In the genomic region with DNA sequence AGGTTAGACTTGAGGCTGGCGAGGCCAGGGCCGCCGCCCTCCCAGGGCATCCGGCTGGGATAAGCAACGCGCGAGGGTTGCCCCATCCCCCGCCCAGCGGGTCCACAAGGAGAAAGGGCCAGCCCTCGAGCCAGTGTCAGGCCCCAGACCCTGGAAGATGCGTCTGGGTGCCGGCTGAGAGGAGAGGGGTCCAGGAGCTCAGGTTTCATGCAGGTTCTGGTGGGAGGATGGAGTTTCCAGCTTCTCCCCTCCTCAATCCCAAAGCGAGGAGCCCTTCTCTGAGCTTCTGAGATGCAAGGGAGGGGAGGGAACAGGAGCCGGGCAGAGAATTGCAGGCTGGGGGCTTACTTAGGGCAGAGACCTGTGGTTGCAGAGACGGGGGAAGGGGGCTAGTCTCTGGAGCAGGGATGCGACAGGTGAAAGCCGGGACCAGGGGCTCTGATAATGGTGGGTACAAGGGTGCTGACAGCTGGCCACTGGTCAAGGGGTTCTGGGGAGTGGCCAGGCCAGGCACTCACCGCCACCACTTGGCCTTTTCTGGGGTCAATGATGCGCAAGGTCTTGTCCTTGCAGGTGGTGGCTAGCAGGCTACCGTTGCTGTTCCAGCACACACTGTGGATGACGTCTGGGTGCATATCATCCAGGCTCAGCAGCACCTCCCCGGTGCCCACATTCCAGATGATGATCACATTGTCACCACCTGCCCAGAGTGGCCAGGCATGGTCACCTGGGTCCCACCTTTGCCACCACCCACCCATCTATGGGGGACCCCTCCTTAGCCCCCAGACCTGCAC, we compare ENCODE assay signal across 8 cellular contexts. TPM values are rescaled to one million over a fixed set of nuclear protein-coding genes. Genes with fewer than 3 reads are reported as not detected.
DNase-seq lines count a peak whose midpoint lies in the region; ATAC-seq and TF ChIP-seq lines count a peak whose summit lies in the region.

No MANE protein-coding gene starts in this region.

- no peak for TF ChIP-seq EP300 in suprapubic skin (IDR thresholded peaks at IDR 0.05)

- no peaks in the 10 kb centered on the region for H3K9me3 Mint-ChIP-seq in activated T-cell treated with anti-CD3 and anti-CD28 coated beads, Interleukin-2, amount 50 U/mL, for 24 hours
- no peaks in the 10 kb centered on the region for H3K9me3 Mint-ChIP-seq in activated T-helper 17 cell treated with anti-CD3 and anti-CD28 coated beads, Interleukin-2, amount 50 U/mL, for 72 hours

- no peaks in the 10 kb centered on the region for H3K36me3 ChIP-seq in suprapubic skin

- no peak overlapping the region for H3K27ac ChIP-seq in suprapubic skin

- no peaks in the 10 kb centered on the region for H3K9me3 ChIP-seq in suprapubic skin

- H3K4me1 ChIP-seq in suprapubic skin: peaks cover 67% of the 10 kb centered on the region

- TF ChIP-seq CTCF in suprapubic skin (IDR thresholded peaks at IDR 0.05): no peak

- H3K4me3 ChIP-seq in suprapubic skin: peak overlapping the region; percentile 42

- DNase-seq in activated T-cell treated with anti-CD3 and anti-CD28 coated beads, Interleukin-2, amount 50 U/mL, for 24 hours: no peak
- DNase-seq in activated T-cell treated with anti-CD3 and anti-CD28 coated beads for 4 hours (no peak), left kidney (ENCODE audit: low read depth, low spot score) (peak; percentile 52), suprapubic skin (ENCODE audit: low spot score in 2 of 2) (no peak), 8988T (no peak), COLO668 (lab: John Stamatoyannopoulos, UW; ENCODE audit: unreplicated experiment) (no peak), NCI-H2227 treated with DMSO at 0.1 percent for 48 hours (lab: John Stamatoyannopoulos, UW) (no peak)

- WGBS in suprapubic skin: 75% methylated on average over 13 of the region's 22 CpGs

- H3K4me1 Mint-ChIP-seq in activated T-cell treated with anti-CD3 and anti-CD28 coated beads, Interleukin-2, amount 50 U/mL, for 24 hours (ENCODE audit: low read depth): peaks cover 63% of the 10 kb centered on the region
- H3K4me1 Mint-ChIP-seq in activated T-helper 17 cell treated with anti-CD3 and anti-CD28 coated beads, Interleukin-2, amount 50 U/mL, for 72 hours: peaks cover 28% of the 10 kb centered on the region

- no peak for ATAC-seq in activated T-helper 17 cell treated with anti-CD3 and anti-CD28 coated beads, Interleukin-2, amount 50 U/mL, for 72 hours (replicated peaks)

- peak overlapping the region; percentile 81 for H3K4me3 Mint-ChIP-seq in activated T-cell treated with anti-CD3 and anti-CD28 coated beads, Interleukin-2, amount 50 U/mL, for 24 hours
- peak overlapping the region; percentile 85 for H3K4me3 Mint-ChIP-seq in activated T-helper 17 cell treated with anti-CD3 and anti-CD28 coated beads, Interleukin-2, amount 50 U/mL, for 72 hours

- peak overlapping the region; percentile 14 for H3K27ac Mint-ChIP-seq in activated T-cell treated with anti-CD3 and anti-CD28 coated beads, Interleukin-2, amount 50 U/mL, for 24 hours
- no peak overlapping the region for H3K27ac Mint-ChIP-seq in activated T-helper 17 cell treated with anti-CD3 and anti-CD28 coated beads, Interleukin-2, amount 50 U/mL, for 72 hours

- H3K36me3 Mint-ChIP-seq in activated T-cell treated with anti-CD3 and anti-CD28 coated beads, Interleukin-2, amount 50 U/mL, for 24 hours (ENCODE audit: low read depth): peaks cover 1% of the 10 kb centered on the region
- H3K36me3 Mint-ChIP-seq in activated T-helper 17 cell treated with anti-CD3 and anti-CD28 coated beads, Interleukin-2, amount 50 U/mL, for 72 hours (ENCODE audit: low read depth): no peaks in the 10 kb centered on the region

- peaks cover 6% of the 10 kb centered on the region for H3K27me3 ChIP-seq in suprapubic skin

- TF ChIP-seq POLR2A in suprapubic skin (IDR thresholded peaks at IDR 0.05): no peak

- peaks cover 5% of the 10 kb centered on the region for H3K27me3 Mint-ChIP-seq in activated T-cell treated with anti-CD3 and anti-CD28 coated beads, Interleukin-2, amount 50 U/mL, for 24 hours
- no peaks in the 10 kb centered on the region for H3K27me3 Mint-ChIP-seq in activated T-helper 17 cell treated with anti-CD3 and anti-CD28 coated beads, Interleukin-2, amount 50 U/mL, for 72 hours

RNA-seq across cellular contexts. Expression of a gene that starts 4.2 kb away (rescaled TPM):
- 10 to 100 TPM in 1 of 2 donors, 1 to 10 TPM in 1; 2.5 to 12.0 TPM for total RNA-seq in activated T-helper 17 cell treated with anti-CD3 and anti-CD28 coated beads, Interleukin-2, amount 50 U/mL, for 72 hours
- 10 to 100 TPM in 1 of 4 donors, 1 to 10 TPM in 3; 1.4 to 13.7 (median 6.6) TPM for total RNA-seq in suprapubic skin

RNA-seq across cellular contexts. Expression of a gene that starts 25.5 kb away (rescaled TPM):
- total RNA-seq in activated T-helper 17 cell treated with anti-CD3 and anti-CD28 coated beads, Interleukin-2, amount 50 U/mL, for 72 hours: 10 to 100 TPM; 10.4 to 27.7 TPM
- total RNA-seq in suprapubic skin: 10 to 100 TPM in 3 of 4 donors, 1 to 10 TPM in 1; 9.0 to 16.5 (median 10.8) TPM

RNA-seq across cellular contexts. Expression of a gene that starts 29.0 kb away (rescaled TPM):
- 10 to 100 TPM; 52.4 to 65.7 TPM for total RNA-seq in activated T-helper 17 cell treated with anti-CD3 and anti-CD28 coated beads, Interleukin-2, amount 50 U/mL, for 72 hours
- total RNA-seq in suprapubic skin: 100 to 1,000 TPM in 2 of 4 donors, 10 to 100 TPM in 2; 66.7 to 103 (median 90.4) TPM

RNA-seq across cellular contexts. Expression of a gene that starts 50.0 kb away (rescaled TPM):
- 10 to 100 TPM; 45.7 to 58.1 TPM for total RNA-seq in activated T-helper 17 cell treated with anti-CD3 and anti-CD28 coated beads, Interleukin-2, amount 50 U/mL, for 72 hours
- 10 to 100 TPM; 31.6 to 45.9 (median 40.3) TPM for total RNA-seq in suprapubic skin

RNA-seq across cellular contexts. Expression of a gene that starts 51.6 kb away (rescaled TPM):
- total RNA-seq in activated T-helper 17 cell treated with anti-CD3 and anti-CD28 coated beads, Interleukin-2, amount 50 U/mL, for 72 hours: 10 to 100 TPM; 10.1 to 15.1 TPM
- 10 to 100 TPM in 1 of 4 donors, 1 to 10 TPM in 3; 7.2 to 11.0 (median 7.9) TPM for total RNA-seq in suprapubic skin
